1 cellular context compared by ENCODE assay signal in genomic region chr12:108590463-108590862, GRCh38.
TF ChIP-seq lines count a peak whose summit lies in the region.

No MANE protein-coding gene starts in this region.

TF ChIP-seq in K562, 482 proteins besides CTCF, POLR2A, EP300 and RAD21:
- peak in 1 of 2 experiments; percentile 12; a peak in 1 of 4 replicates for TF ChIP-seq TRIM24 (IDR thresholded peaks at IDR 0.05)
- TF ChIP-seq CEBPG (CRISPR knock-in tag; IDR thresholded peaks at IDR 0.05): peak; percentile 56
- TF ChIP-seq CEBPG (tag; conservative IDR thresholded peaks at IDR 0.05 in 1 of 2, IDR thresholded peaks at IDR 0.05 in 1 of 2): peak in 1 of 2 experiments; percentile 60; a peak in 1 of 4 replicates
- TF ChIP-seq SMAD4 (CRISPR knock-in tag; conservative IDR thresholded peaks at IDR 0.05): peak; percentile 24; the same call in 1 of the 2 replicates
